24 cellular contexts compared by ENCODE assay signal in the genomic region with DNA sequence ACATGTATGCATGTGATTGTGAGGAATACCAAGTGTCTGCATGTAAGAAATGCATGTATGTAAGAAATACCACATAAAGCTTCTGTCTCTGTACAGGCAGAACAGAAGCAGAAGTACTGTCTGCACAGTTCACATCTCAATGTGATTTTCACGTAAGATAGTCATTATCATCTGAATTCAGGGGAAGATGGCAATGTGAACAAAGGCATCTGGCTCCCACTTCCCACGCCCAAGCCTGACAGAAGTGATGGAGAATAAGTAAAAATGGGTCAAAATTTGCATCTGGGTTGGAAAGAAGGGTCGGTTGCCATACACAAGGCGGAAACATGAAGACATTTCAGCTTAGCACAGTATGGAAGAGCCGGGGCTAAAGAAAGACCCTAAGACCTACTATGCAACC.
"Had no signal": no experiment of that assay in that cellular context is flagged by ENCODE, and none has a peak within 500 bp of the region (broad histone marks: within the 10 kb centered on the region; RNA-seq: fewer than 3 reads in every experiment).

No MANE protein-coding gene starts in this region.

- H3K27me3 Mint-ChIP-seq: memory B cell; natural killer cell treated with Interleukin-12 subunit alpha and Interleukin-12 subunit beta and Interleukin-15 and Interleukin-18, amount 100 ng/mL, for 72 hours; progenitor cell of endocrine pancreas; stimulated activated memory B cell treated with anti-CD40 and anti-IgM and Interleukin-4, amounts not matched to agents 10 μg/mL and 1 μg/mL and 100 μg/mL, for 72 hours; stimulated activated naive CD8-positive, alpha-beta T cell treated with anti-CD3 and anti-CD28 coated beads, Interleukin-15, amount 100 ng/mL, for 72 hours had no signal

- H3K4me3 ChIP-seq: coronary artery, dorsolateral prefrontal cortex, gastrocnemius medialis, left lung, lower lobe of right lung, pancreas, spleen, testis, tibial nerve, upper lobe of right lung, vagina had no signal

- H3K27me3 ChIP-seq: dorsolateral prefrontal cortex, gastrocnemius medialis, left lung, pancreas, spleen, testis, tibial nerve, upper lobe of right lung, vagina had no signal

- H3K9me3 ChIP-seq: gastrocnemius medialis, left lung, lower lobe of right lung, pancreas, spleen, testis, tibial nerve, upper lobe of right lung, vagina had no signal

- H3K4me3 Mint-ChIP-seq: immature natural killer cell; memory B cell; mesothelial cell of epicardium; natural killer cell treated with Interleukin-12 subunit alpha and Interleukin-12 subunit beta and Interleukin-15 and Interleukin-18, amount 100 ng/mL, for 72 hours; stimulated activated memory B cell treated with anti-CD40 and anti-IgM and Interleukin-4, amounts not matched to agents 10 μg/mL and 1 μg/mL and 100 μg/mL, for 72 hours; stimulated activated naive CD8-positive, alpha-beta T cell treated with anti-CD3 and anti-CD28 coated beads, Interleukin-15, amount 100 ng/mL, for 72 hours had no signal

- H3K9me3 Mint-ChIP-seq: immature natural killer cell; memory B cell; mesothelial cell of epicardium; natural killer cell treated with Interleukin-12 subunit alpha and Interleukin-12 subunit beta and Interleukin-15 and Interleukin-18, amount 100 ng/mL, for 72 hours; stimulated activated memory B cell treated with anti-CD40 and anti-IgM and Interleukin-4, amounts not matched to agents 10 μg/mL and 1 μg/mL and 100 μg/mL, for 72 hours; stimulated activated naive CD8-positive, alpha-beta T cell treated with anti-CD3 and anti-CD28 coated beads, Interleukin-15, amount 100 ng/mL, for 72 hours had no signal

- H3K36me3 ChIP-seq: gastrocnemius medialis, pancreas, tibial nerve, upper lobe of right lung, vagina had no signal

- H3K27ac Mint-ChIP-seq: memory B cell; mesothelial cell of epicardium; natural killer cell treated with Interleukin-12 subunit alpha and Interleukin-12 subunit beta and Interleukin-15 and Interleukin-18, amount 100 ng/mL, for 72 hours; progenitor cell of endocrine pancreas; stimulated activated memory B cell treated with anti-CD40 and anti-IgM and Interleukin-4, amounts not matched to agents 10 μg/mL and 1 μg/mL and 100 μg/mL, for 72 hours; stimulated activated naive CD8-positive, alpha-beta T cell treated with anti-CD3 and anti-CD28 coated beads, Interleukin-15, amount 100 ng/mL, for 72 hours had no signal

- H3K4me1 ChIP-seq: gastrocnemius medialis, pancreas, testis, tibial nerve, vagina had no signal

- H3K27ac ChIP-seq: coronary artery, gastrocnemius medialis, left lung, lower lobe of right lung, pancreas, testis, tibial nerve, upper lobe of right lung, vagina had no signal

- DNase-seq: effector CD8-positive, alpha-beta T cell; gastrocnemius medialis; immature natural killer cell; left lung; lower lobe of right lung; occipital lobe; pancreas; spleen; stimulated activated CD4-positive, alpha-beta T cell treated with anti-CD3 and anti-CD28 coated beads, Interleukin-15, amount 100 ng/mL, for 24 hours; stimulated activated CD4-positive, alpha-beta T cell treated with anti-CD3 and anti-CD28 coated beads, Interleukin-1b, Interleukin-23, amount 100 ng/mL, for 48 hours; stimulated activated CD4-positive, alpha-beta T cell treated with anti-CD3 and anti-CD28 coated beads, Interleukin-4, amount 100 ng/mL, for 24 hours; stimulated activated naive CD8-positive, alpha-beta T cell treated with anti-CD3 and anti-CD28 coated beads, Interleukin-15, amount 100 ng/mL, for 72 hours; testis; upper lobe of right lung had no signal

- H3K36me3 Mint-ChIP-seq: memory B cell; stimulated activated memory B cell treated with anti-CD40 and anti-IgM and Interleukin-4, amounts not matched to agents 10 μg/mL and 1 μg/mL and 100 μg/mL, for 72 hours had no signal

- ATAC-seq: gastrocnemius medialis; left lung; lower lobe of right lung; natural killer cell treated with Interleukin-12 subunit alpha and Interleukin-12 subunit beta and Interleukin-15 and Interleukin-18, amount 100 ng/mL, for 72 hours; pancreas; sciatic nerve; stimulated activated memory B cell treated with anti-CD40 and anti-IgM and Interleukin-4, amounts not matched to agents 10 μg/mL and 1 μg/mL and 100 μg/mL, for 72 hours; stimulated activated naive CD8-positive, alpha-beta T cell treated with anti-CD3 and anti-CD28 coated beads, Interleukin-15, amount 100 ng/mL, for 72 hours; upper lobe of right lung had no signal
